ENCODE assay signal across 8 cellular contexts in the genomic region with DNA sequence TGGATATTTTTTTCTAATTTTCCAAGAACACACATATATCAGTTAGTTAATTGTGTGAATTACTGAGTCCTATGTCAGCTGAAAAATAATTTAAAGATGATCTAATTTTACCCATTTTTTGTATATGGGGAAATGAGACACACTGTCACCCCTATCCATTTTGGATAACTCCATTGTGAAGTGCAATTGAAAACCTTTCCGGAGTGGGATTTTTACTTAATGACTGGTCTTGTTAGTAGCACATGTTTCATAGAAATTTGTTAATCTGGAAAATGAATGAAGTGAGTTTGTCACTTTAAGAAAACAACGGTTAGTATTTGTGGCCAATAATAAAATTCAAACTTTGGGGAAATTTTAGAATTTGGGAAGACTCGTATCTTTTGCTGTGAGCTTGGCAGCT. TPM values are rescaled to one million over a fixed set of nuclear protein-coding genes. Genes with fewer than 3 reads are reported as not detected.
DNase-seq lines count a peak whose midpoint lies in the region; ATAC-seq and TF ChIP-seq lines count a peak whose summit lies in the region.

No MANE protein-coding gene starts in this region.

- H3K27ac Mint-ChIP-seq in activated naive CD4-positive, alpha-beta T cell treated with anti-CD3 and anti-CD28 coated beads, Interleukin-2, amount 50 U/mL, for 24 hours, result peak overlapping the region; percentile 83
- H3K27ac Mint-ChIP-seq in WTC11, result peak overlapping the region; percentile 61

- H3K27me3 ChIP-seq in suprapubic skin, result no peaks in the 10 kb centered on the region
- no peaks in the 10 kb centered on the region for H3K27me3 ChIP-seq in body of pancreas
- H3K27me3 ChIP-seq in tibial nerve, result no peaks in the 10 kb centered on the region

- H3K4me1 ChIP-seq in suprapubic skin (peaks cover 43% of the 10 kb centered on the region), body of pancreas (peaks cover 10% of the 10 kb centered on the region), tibial nerve (peaks cover 0 to 44% (median 11%) of the 10 kb centered on the region in 4 donors)

- no peaks in the 10 kb centered on the region for H3K27me3 Mint-ChIP-seq in activated naive CD4-positive, alpha-beta T cell treated with anti-CD3 and anti-CD28 coated beads, Interleukin-2, amount 50 U/mL, for 24 hours
- no peaks in the 10 kb centered on the region for H3K27me3 Mint-ChIP-seq in WTC11 (ENCODE audit: low read depth)

- POLR2A ChIA-PET in WTC11 (lab: Charles Lee), result no interaction called here

- no peaks in the 10 kb centered on the region for H3K9me3 ChIP-seq in suprapubic skin
- H3K9me3 ChIP-seq in body of pancreas, result no peaks in the 10 kb centered on the region
- H3K9me3 ChIP-seq in tibial nerve, result no peaks in the 10 kb centered on the region

- H3K4me1 Mint-ChIP-seq in activated naive CD4-positive, alpha-beta T cell treated with anti-CD3 and anti-CD28 coated beads, Interleukin-2, amount 50 U/mL, for 24 hours, result peaks cover 58% of the 10 kb centered on the region
- peaks cover 19% of the 10 kb centered on the region for H3K4me1 Mint-ChIP-seq in WTC11

- TF ChIP-seq EP300 in suprapubic skin (IDR thresholded peaks at IDR 0.05) (no peak), tibial nerve (IDR thresholded peaks at IDR 0.05) (no peak)

- CTCF ChIA-PET in WTC11 (lab: Charles Lee), result no interaction called here

- intact Hi-C loops in body of pancreas (cut with DNase I), result no loop called here

- peaks cover 34% of the 10 kb centered on the region for H3K36me3 Mint-ChIP-seq in activated naive CD4-positive, alpha-beta T cell treated with anti-CD3 and anti-CD28 coated beads, Interleukin-2, amount 50 U/mL, for 24 hours
- peaks cover 33% of the 10 kb centered on the region for H3K36me3 Mint-ChIP-seq in WTC11

- H3K4me3 Mint-ChIP-seq in activated naive CD4-positive, alpha-beta T cell treated with anti-CD3 and anti-CD28 coated beads, Interleukin-2, amount 50 U/mL, for 24 hours, result peak overlapping the region; percentile 99
- H3K4me3 Mint-ChIP-seq in WTC11, result peak overlapping the region; percentile 97

- no peak for ATAC-seq in WTC11
- no peak for ATAC-seq in body of pancreas

- TF ChIP-seq POLR2A in suprapubic skin (IDR thresholded peaks at IDR 0.05) (no peak), body of pancreas (IDR thresholded peaks at IDR 0.05) (no peak), tibial nerve (IDR thresholded peaks at IDR 0.05) (no peak)

- H3K36me3 ChIP-seq in suprapubic skin (peaks cover 25% of the 10 kb centered on the region), body of pancreas (replicated peaks in 1 of 2; ENCODE audit: insufficient read depth in 1 of 2, low read depth in 2 of 2) (peaks cover 0 to 9% of the 10 kb centered on the region in 2 donors), tibial nerve (peaks cover 0 to 32% (median 0%) of the 10 kb centered on the region in 3 donors)

- 69% methylated on average over 3 of the region's 3 CpGs for WGBS in suprapubic skin
- WGBS in body of pancreas, 2 donors, result 39 to 43% methylated on average over 3 of the region's 3 CpGs
- 72 to 76% methylated on average over 3 of the region's 3 CpGs for WGBS in tibial nerve, 2 donors

- no peak for DNase-seq in activated naive CD4-positive, alpha-beta T cell treated with anti-CD3 and anti-CD28 coated beads, Interleukin-2, amount 50 U/mL, for 16 hours
- DNase-seq in WTC11 (ENCODE audit: low spot score) (no peak), fibroblast of villous mesenchyme (ENCODE audit: low read depth) (no peak), suprapubic skin (ENCODE audit: low spot score in 2 of 2) (no peak), body of pancreas (no peak), ureter (ENCODE audit: low spot score) (no peak), tibial nerve (ENCODE audit: low spot score in 2 of 2) (no peak)

- TF ChIP-seq CTCF in WTC11 (IDR thresholded peaks at IDR 0.05), result no peak
- TF ChIP-seq CTCF in fibroblast of villous mesenchyme (IDR thresholded peaks at IDR 0.05; ENCODE audit: insufficient read depth, low read depth, low read length), result no peak
- no peak for TF ChIP-seq CTCF in suprapubic skin (IDR thresholded peaks at IDR 0.05)
- TF ChIP-seq CTCF in body of pancreas (IDR thresholded peaks at IDR 0.05), result no peak
- TF ChIP-seq CTCF in tibial nerve (IDR thresholded peaks at IDR 0.05), result no peak

- H3K27ac ChIP-seq in suprapubic skin, result no peak overlapping the region
- peak overlapping the region in 1 of 4 donors; percentile 99 for H3K27ac ChIP-seq in body of pancreas
- no peak overlapping the region for H3K27ac ChIP-seq in tibial nerve

- H3K4me3 ChIP-seq in fibroblast of villous mesenchyme (ENCODE audit: low read depth, low read length), result peak overlapping the region; percentile 97
- peak overlapping the region; percentile 100 for H3K4me3 ChIP-seq in suprapubic skin
- H3K4me3 ChIP-seq in body of pancreas, result no peak overlapping the region
- peak overlapping the region in 2 of 4 donors; percentile 92 to 99 for H3K4me3 ChIP-seq in tibial nerve

- no peaks in the 10 kb centered on the region for H3K9me3 Mint-ChIP-seq in activated naive CD4-positive, alpha-beta T cell treated with anti-CD3 and anti-CD28 coated beads, Interleukin-2, amount 50 U/mL, for 24 hours
- no peaks in the 10 kb centered on the region for H3K9me3 Mint-ChIP-seq in WTC11

TF ChIP-seq in WTC11, 78 proteins besides CTCF, POLR2A, EP300 and RAD21 (continues in another document):
- TF ChIP-seq TEAD1 (CRISPR knock-in tag; IDR thresholded peaks at IDR 0.05) (no peak), ZNF263 (CRISPR knock-in tag; IDR thresholded peaks at IDR 0.05; ENCODE audit: low read depth) (no peak), KAT7 (CRISPR knock-in tag; IDR thresholded peaks at IDR 0.05; ENCODE audit: borderline replicate concordance) (no peak), ZBTB21 (CRISPR knock-in tag; IDR thresholded peaks at IDR 0.05; ENCODE audit: borderline replicate concordance) (no peak), GTF2I (CRISPR knock-in tag; conservative IDR thresholded peaks at IDR 0.05) (no peak), EMX1 (CRISPR knock-in tag; IDR thresholded peaks at IDR 0.05) (no peak), NR1H2 (CRISPR knock-in tag; IDR thresholded peaks at IDR 0.05) (no peak)
- TF ChIP-seq, protein P1, sequence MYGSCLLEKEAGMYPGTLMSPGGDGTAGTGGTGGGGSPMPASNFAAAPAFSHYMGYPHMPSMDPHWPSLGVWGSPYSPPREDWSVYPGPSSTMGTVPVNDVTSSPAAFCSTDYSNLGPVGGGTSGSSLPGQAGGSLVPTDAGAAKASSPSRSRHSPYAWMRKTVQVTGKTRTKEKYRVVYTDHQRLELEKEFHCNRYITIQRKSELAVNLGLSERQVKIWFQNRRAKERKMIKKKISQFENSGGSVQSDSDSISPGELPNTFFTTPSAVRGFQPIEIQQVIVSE (CRISPR knock-in tag; IDR thresholded peaks at IDR 0.05; ENCODE audit: borderline replicate concordance), result no peak
- TF ChIP-seq, protein P2, sequence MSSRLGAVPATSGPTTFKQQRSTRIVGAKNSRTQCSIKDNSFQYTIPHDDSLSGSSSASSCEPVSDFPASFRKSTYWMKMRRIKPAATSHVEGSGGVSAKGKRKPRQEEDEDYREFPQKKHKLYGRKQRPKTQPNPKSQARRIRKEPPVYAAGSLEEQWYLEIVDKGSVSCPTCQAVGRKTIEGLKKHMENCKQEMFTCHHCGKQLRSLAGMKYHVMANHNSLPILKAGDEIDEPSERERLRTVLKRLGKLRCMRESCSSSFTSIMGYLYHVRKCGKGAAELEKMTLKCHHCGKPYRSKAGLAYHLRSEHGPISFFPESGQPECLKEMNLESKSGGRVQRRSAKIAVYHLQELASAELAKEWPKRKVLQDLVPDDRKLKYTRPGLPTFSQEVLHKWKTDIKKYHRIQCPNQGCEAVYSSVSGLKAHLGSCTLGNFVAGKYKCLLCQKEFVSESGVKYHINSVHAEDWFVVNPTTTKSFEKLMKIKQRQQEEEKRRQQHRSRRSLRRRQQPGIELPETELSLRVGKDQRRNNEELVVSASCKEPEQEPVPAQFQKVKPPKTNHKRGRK (CRISPR knock-in tag; IDR thresholded peaks at IDR 0.05; ENCODE audit: borderline replicate concordance), result no peak
- TF ChIP-seq, protein P3, sequence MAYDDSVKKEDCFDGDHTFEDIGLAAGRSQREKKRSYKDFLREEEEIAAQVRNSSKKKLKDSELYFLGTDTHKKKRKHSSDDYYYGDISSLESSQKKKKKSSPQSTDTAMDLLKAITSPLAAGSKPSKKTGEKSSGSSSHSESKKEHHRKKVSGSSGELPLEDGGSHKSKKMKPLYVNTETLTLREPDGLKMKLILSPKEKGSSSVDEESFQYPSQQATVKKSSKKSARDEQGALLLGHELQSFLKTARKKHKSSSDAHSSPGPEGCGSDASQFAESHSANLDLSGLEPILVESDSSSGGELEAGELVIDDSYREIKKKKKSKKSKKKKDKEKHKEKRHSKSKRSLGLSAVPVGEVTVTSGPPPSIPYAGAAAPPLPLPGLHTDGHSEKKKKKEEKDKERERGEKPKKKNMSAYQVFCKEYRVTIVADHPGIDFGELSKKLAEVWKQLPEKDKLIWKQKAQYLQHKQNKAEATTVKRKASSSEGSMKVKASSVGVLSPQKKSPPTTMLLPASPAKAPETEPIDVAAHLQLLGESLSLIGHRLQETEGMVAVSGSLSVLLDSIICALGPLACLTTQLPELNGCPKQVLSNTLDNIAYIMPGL (CRISPR knock-in tag; IDR thresholded peaks at IDR 0.05), result no peak
- TF ChIP-seq, protein P4, sequence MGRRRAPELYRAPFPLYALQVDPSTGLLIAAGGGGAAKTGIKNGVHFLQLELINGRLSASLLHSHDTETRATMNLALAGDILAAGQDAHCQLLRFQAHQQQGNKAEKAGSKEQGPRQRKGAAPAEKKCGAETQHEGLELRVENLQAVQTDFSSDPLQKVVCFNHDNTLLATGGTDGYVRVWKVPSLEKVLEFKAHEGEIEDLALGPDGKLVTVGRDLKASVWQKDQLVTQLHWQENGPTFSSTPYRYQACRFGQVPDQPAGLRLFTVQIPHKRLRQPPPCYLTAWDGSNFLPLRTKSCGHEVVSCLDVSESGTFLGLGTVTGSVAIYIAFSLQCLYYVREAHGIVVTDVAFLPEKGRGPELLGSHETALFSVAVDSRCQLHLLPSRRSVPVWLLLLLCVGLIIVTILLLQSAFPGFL (CRISPR knock-in tag; IDR thresholded peaks at IDR 0.05; ENCODE audit: borderline replicate concordance), result no peak
- TF ChIP-seq, protein P5, sequence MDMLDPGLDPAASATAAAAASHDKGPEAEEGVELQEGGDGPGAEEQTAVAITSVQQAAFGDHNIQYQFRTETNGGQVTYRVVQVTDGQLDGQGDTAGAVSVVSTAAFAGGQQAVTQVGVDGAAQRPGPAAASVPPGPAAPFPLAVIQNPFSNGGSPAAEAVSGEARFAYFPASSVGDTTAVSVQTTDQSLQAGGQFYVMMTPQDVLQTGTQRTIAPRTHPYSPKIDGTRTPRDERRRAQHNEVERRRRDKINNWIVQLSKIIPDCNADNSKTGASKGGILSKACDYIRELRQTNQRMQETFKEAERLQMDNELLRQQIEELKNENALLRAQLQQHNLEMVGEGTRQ (CRISPR knock-in tag; IDR thresholded peaks at IDR 0.05), result no peak

RNA-seq across cellular contexts. Expression of a gene that starts 2.0 kb away (rescaled TPM):
- total RNA-seq in WTC11 (2021), result 142 to 236 TPM (median 158 TPM) in 3 replicates
- 287 and 523 TPM in 2 replicates for total RNA-seq in fibroblast of villous mesenchyme
- 100 to 1,000 TPM in 2 of 4 donors, 10 to 100 TPM in 2; 72.5 to 116 (median 97.6) TPM for total RNA-seq in suprapubic skin
- 10 to 100 TPM; 43.1 to 70.9 TPM for total RNA-seq in body of pancreas
- 203 TPM for total RNA-seq in ureter
- total RNA-seq in tibial nerve, result 10 to 100 TPM; 36.9 to 61.1 (median 55.9) TPM

Comparison
In these comparisons a context has a peak if more than half of its experiments do, and no peak if none do; other contexts are left out.
1. H3K4me3 ChIP-seq: peak in fibroblast of villous mesenchyme (single experiment) and suprapubic skin (single experiment); none in body of pancreas (0 of 2).